ENCODE assay signal across 8 cellular contexts in the genomic region with DNA sequence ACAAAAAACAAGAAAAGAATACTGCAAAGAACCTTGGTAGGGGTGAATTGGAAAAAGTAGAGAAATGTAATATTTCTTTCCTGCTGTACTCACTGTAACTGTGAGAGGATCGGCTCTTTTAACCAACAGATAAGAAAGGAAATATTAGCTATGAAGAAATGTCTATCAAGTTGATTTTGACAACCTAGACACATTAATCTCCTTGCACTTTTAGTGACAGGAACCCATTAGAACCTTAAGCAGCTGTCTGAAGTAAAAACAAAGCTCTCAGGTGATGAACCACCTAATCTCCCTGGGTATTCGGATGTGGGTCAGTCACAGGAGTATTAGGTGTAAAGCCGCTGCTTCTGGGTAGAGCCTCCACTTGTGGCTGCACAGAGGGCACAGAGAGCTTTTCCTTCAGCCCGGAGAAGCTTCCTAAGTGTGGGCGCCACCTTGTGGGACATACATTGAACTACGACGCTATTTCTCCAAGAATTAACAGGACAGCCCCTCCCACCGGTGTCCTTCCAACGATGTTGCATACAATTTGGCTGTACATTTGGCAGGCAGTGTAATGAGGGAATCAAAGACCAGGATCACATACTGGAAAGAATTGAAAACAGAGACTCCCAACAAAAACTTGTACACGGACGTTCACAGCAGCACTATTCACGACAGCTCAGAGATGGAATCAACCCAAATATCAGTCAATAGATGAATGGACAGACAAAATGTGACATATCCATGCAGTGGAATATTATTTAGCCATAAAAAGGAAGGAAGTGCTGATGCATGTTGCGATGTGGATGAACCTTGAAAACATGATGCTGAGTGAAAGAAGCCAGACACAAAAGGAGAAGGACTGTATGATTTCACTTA.
DNase-seq lines count a peak whose midpoint lies in the region; ATAC-seq lines count a peak whose summit lies in the region.

No MANE protein-coding gene starts in this region.

- DNase-seq in EL (peak; percentile 81), NCI-H510A (lab: John Stamatoyannopoulos, UW) (peak; percentile 61), cerebellar cortex (ENCODE audit: low spot score) (peak; percentile 91), kidney tubule cell (ENCODE audit: low spot score) (peak; percentile 85)
- peak; percentile 58 for DNase-seq in activated CD4-positive, CD25-positive, alpha-beta regulatory T cell treated with anti-CD3 and anti-CD28 coated beads, Interleukin-2, amount 50 U/mL, for 72 hours
- DNase-seq in stimulated activated CD4-positive, alpha-beta T cell treated with anti-CD3 and anti-CD28 coated beads, Interleukin-1b, Interleukin-23, amount 100 ng/mL, for 48 hours: peak; percentile 66

- ATAC-seq in HG03175 (IDR thresholded peaks at IDR 0.05; ENCODE audit: unreplicated experiment): peak; percentile 71
- ATAC-seq in HG02840 (IDR thresholded peaks at IDR 0.05; ENCODE audit: low FRiP score, unreplicated experiment): no peak
